Comparison of ENCODE assay signal across 2 cellular contexts in the genomic region with DNA sequence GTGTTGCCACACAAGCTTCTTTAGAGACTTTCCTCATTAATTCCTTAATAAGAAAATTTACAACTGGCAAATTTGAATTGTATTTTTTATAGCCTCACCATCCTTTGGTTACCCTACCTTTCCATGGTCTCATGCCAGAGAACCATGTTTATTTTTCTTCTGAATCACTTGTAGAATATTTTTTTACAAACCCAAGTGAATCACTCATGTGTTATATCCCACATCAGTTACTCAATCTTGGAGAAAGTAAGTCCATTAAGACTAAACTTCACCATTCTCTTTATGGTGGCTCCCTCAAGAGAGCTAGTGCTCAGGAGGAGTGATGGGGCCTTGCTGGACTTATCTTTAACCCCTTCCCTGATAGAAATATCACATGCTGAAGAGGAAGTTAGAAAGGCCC.
TF ChIP-seq lines count a peak whose summit lies in the region.

No MANE protein-coding gene starts in this region.

TF ChIP-seq in A549, 52 proteins besides CTCF, POLR2A, EP300 and RAD21:
- TF ChIP-seq TP53 (CRISPR knock-in tag; IDR thresholded peaks at IDR 0.05): no peak
- TF ChIP-seq, protein P1, sequence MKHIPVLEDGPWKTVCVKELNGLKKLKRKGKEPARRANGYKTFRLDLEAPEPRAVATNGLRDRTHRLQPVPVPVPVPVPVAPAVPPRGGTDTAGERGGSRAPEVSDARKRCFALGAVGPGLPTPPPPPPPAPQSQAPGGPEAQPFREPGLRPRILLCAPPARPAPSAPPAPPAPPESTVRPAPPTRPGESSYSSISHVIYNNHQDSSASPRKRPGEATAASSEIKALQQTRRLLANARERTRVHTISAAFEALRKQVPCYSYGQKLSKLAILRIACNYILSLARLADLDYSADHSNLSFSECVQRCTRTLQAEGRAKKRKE (CRISPR knock-in tag; IDR thresholded peaks at IDR 0.05; ENCODE audit: low read depth): peak; percentile 34; the same call in 1 of the 2 replicates
- TF ChIP-seq CEBPB (IDR thresholded peaks at IDR 0.05): peak; percentile 43 to 80; a peak in 3 of 4 replicates
- peak; percentile 75 for TF ChIP-seq FOSL2 (IDR thresholded peaks at IDR 0.05)
- peak; percentile 86 for TF ChIP-seq FOSL2 (CRISPR knock-in tag; IDR thresholded peaks at IDR 0.05)
- peak; percentile 48; the same call in 1 of the 2 replicates for TF ChIP-seq GATA3 (IDR thresholded peaks at IDR 0.05; ENCODE audit: borderline replicate concordance)
- TF ChIP-seq, protein P2, sequence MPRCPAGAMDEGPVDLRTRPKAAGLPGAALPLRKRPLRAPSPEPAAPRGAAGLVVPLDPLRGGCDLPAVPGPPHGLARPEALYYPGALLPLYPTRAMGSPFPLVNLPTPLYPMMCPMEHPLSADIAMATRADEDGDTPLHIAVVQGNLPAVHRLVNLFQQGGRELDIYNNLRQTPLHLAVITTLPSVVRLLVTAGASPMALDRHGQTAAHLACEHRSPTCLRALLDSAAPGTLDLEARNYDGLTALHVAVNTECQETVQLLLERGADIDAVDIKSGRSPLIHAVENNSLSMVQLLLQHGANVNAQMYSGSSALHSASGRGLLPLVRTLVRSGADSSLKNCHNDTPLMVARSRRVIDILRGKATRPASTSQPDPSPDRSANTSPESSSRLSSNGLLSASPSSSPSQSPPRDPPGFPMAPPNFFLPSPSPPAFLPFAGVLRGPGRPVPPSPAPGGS (IDR thresholded peaks at IDR 0.05): 0 out of 3 replicates have a peak, but pooled peaks have one; percentile 20
- TF ChIP-seq, protein P3, sequence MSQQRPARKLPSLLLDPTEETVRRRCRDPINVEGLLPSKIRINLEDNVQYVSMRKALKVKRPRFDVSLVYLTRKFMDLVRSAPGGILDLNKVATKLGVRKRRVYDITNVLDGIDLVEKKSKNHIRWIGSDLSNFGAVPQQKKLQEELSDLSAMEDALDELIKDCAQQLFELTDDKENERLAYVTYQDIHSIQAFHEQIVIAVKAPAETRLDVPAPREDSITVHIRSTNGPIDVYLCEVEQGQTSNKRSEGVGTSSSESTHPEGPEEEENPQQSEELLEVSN (IDR thresholded peaks at IDR 0.05; ENCODE audit: borderline replicate concordance, low read depth): no peak
- peak; percentile 35; the same call in 1 of the 2 replicates for TF ChIP-seq FOXS1 (CRISPR knock-in tag; IDR thresholded peaks at IDR 0.05)
- no peak for TF ChIP-seq CHD4 (IDR thresholded peaks at IDR 0.05; ENCODE audit: borderline replicate concordance)
- 0 out of 5 replicates have a peak, but pooled peaks have one; percentile 26 to 37 for TF ChIP-seq JUN (IDR thresholded peaks at IDR 0.05)
- peak; percentile 86 for TF ChIP-seq JUNB (IDR thresholded peaks at IDR 0.05)
- TF ChIP-seq SREBF2 (IDR thresholded peaks at IDR 0.05): no peak

TF ChIP-seq in IMR-90, 13 proteins besides CTCF, POLR2A, EP300 and RAD21:
- TF ChIP-seq MAFK (IDR thresholded peaks at IDR 0.05; ENCODE audit: low read depth, low read length): no peak
- peak; percentile 80 for TF ChIP-seq FOS (IDR thresholded peaks at IDR 0.05; ENCODE audit: low read depth, low read length)
- peak; percentile 87 for TF ChIP-seq CEBPB (IDR thresholded peaks at IDR 0.05; ENCODE audit: low read depth, low read length)
- peak; percentile 60; the same call in 1 of the 2 replicates for TF ChIP-seq BHLHE40 (IDR thresholded peaks at IDR 0.05; ENCODE audit: low read depth, low read length)
